ENCODE assay signal across 11 cellular contexts in genomic region chr1:13643017-13643416, GRCh38. TPM values are rescaled to one million over a fixed set of nuclear protein-coding genes. Genes with fewer than 3 reads are reported as not detected.
"Had no signal": no experiment of that assay in that cellular context is flagged by ENCODE, and none has a peak within 500 bp of the region (broad histone marks: within the 10 kb centered on the region; RNA-seq: fewer than 3 reads in every experiment).

No MANE protein-coding gene starts in this region.

- ATAC-seq: activated CD8-positive, alpha-beta T cell treated with anti-CD3 and anti-CD28 coated beads, Interleukin-2, amount 10 ng/mL, durations not matched to agents 7 days and 5 days; esophagus mucosa had no signal

- H3K27me3 ChIP-seq: breast epithelium, tibial nerve had no signal

- H3K36me3 ChIP-seq: breast epithelium, tibial nerve had no signal

- H3K4me1 ChIP-seq: breast epithelium, parathyroid adenoma, tibial nerve had no signal

- H3K27ac ChIP-seq: breast epithelium, parathyroid adenoma, skin epidermis, tibial nerve, VCaP had no signal

- DNase-seq: activated CD4-positive, alpha-beta T cell treated with anti-CD3 and anti-CD28 coated beads for 4 hours; activated CD8-positive, alpha-beta memory T cell treated with anti-CD3 and anti-CD28 coated beads, Interleukin-2, amount 50 U/mL, for 48 hours; activated CD8-positive, alpha-beta T cell treated with anti-CD3 and anti-CD28 coated beads, Interleukin-2, amount 10 ng/mL, durations not matched to agents 7 days and 5 days; aorta; retina had no signal

- H3K4me3 ChIP-seq: breast epithelium, skin epidermis, tibial nerve had no signal

- H2AFZ ChIP-seq: parathyroid adenoma had no signal

- H3K9ac ChIP-seq: parathyroid adenoma had no signal

RNA-seq across cellular contexts. Expression of gene PDPN, which starts 59.4 kb away (rescaled TPM):
- total RNA-seq: activated CD8-positive, alpha-beta T cell treated with anti-CD3 and anti-CD28 coated beads, Interleukin-2, amount 10 ng/mL, durations not matched to agents 7 days and 5 days had no signal
